ENCODE assay signal across 1 cellular context in genomic region chr18:158128-159036, GRCh38.
TF ChIP-seq lines count a peak whose summit lies in the region.

USP14 (plus strand) TSS chr18:158557; CDS start chr18:158699, 142 bp downstream.

TF ChIP-seq in HepG2, 621 proteins besides CTCF, POLR2A, EP300 and RAD21 (continued from another document and continues in another):
- no peak; the same call in 1 of the 2 replicates for TF ChIP-seq AHDC1 (CRISPR knock-in tag; IDR thresholded peaks at IDR 0.05; ENCODE audit: borderline replicate concordance)
- TF ChIP-seq SOX5 (CRISPR knock-in tag; IDR thresholded peaks at IDR 0.05; ENCODE audit: borderline replicate concordance) = peak; percentile 51
- no peak for TF ChIP-seq GTF3A (CRISPR knock-in tag; conservative IDR thresholded peaks at IDR 0.05)
- TF ChIP-seq ZNF816 (CRISPR knock-in tag; IDR thresholded peaks at IDR 0.05; ENCODE audit: borderline replicate concordance) = no peak; the same call in 1 of the 2 replicates
- peak; percentile 61; the same call in 1 of the 2 replicates for TF ChIP-seq ZNF800 (CRISPR knock-in tag; IDR thresholded peaks at IDR 0.05)
- TF ChIP-seq ARID4A (CRISPR knock-in tag; IDR thresholded peaks at IDR 0.05; ENCODE audit: borderline replicate concordance) = peak; percentile 93
- peak; percentile 100 for TF ChIP-seq ZFX (CRISPR knock-in tag; IDR thresholded peaks at IDR 0.05; ENCODE audit: low read depth)
- TF ChIP-seq ZNF749 (CRISPR knock-in tag; IDR thresholded peaks at IDR 0.05; ENCODE audit: borderline replicate concordance) = peak; percentile 98
- TF ChIP-seq ZSCAN20 (CRISPR knock-in tag; IDR thresholded peaks at IDR 0.05; ENCODE audit: borderline replicate concordance) = peak; percentile 93
- peak; percentile 85; the same call in 1 of the 2 replicates for TF ChIP-seq KLF12 (CRISPR knock-in tag; IDR thresholded peaks at IDR 0.05; ENCODE audit: borderline replicate concordance)
- peak; percentile 71 for TF ChIP-seq ZBTB2 (CRISPR knock-in tag; IDR thresholded peaks at IDR 0.05; ENCODE audit: low read depth)
- peak; percentile 80 for TF ChIP-seq HOXA9 (CRISPR knock-in tag; IDR thresholded peaks at IDR 0.05; ENCODE audit: borderline replicate concordance)
- TF ChIP-seq ARID3A (IDR thresholded peaks at IDR 0.05; ENCODE audit: low read depth, low read length) = no peak
- no peak for TF ChIP-seq KDM1A (CRISPR knock-in tag; IDR thresholded peaks at IDR 0.05)
- TF ChIP-seq REST (IDR thresholded peaks at IDR 0.05; ENCODE audit: borderline replicate concordance in 1 of 2, low read depth in 1 of 2, low read length in 2 of 2) = no peak
- TF ChIP-seq ZNF512 (CRISPR knock-in tag; IDR thresholded peaks at IDR 0.05) = 0 out of 2 replicates have a peak, but pooled peaks have one; percentile 74
- TF ChIP-seq AGO1 (IDR thresholded peaks at IDR 0.05; ENCODE audit: low read depth, low read length, poor library complexity, severe bottlenecking) = no peak
- peak; percentile 97 for TF ChIP-seq ZNF564 (CRISPR knock-in tag; IDR thresholded peaks at IDR 0.05)
- TF ChIP-seq HOXA5 (CRISPR knock-in tag; IDR thresholded peaks at IDR 0.05) = peak; percentile 72
- TF ChIP-seq ZNF275 (CRISPR knock-in tag; IDR thresholded peaks at IDR 0.05; ENCODE audit: borderline replicate concordance) = peak; percentile 91
- peak; percentile 37; the same call in 1 of the 2 replicates for TF ChIP-seq PITX1 (CRISPR knock-in tag; IDR thresholded peaks at IDR 0.05)
- no peak for TF ChIP-seq PRPF4 (IDR thresholded peaks at IDR 0.05; ENCODE audit: low read depth, low read length, poor library complexity, severe bottlenecking)
- peak; percentile 41 for TF ChIP-seq FOSL2 (CRISPR knock-in tag; IDR thresholded peaks at IDR 0.05)
- 0 out of 2 replicates have a peak, but pooled peaks have one; percentile 47 for TF ChIP-seq TOE1 (CRISPR knock-in tag; IDR thresholded peaks at IDR 0.05)
- TF ChIP-seq KLF16 (CRISPR knock-in tag; IDR thresholded peaks at IDR 0.05) = 0 out of 4 replicates have a peak, but pooled peaks of 1 of the 2 experiments have one; percentile 82
- TF ChIP-seq NR0B2 (CRISPR knock-in tag; IDR thresholded peaks at IDR 0.05) = peak; percentile 98
- no peak for TF ChIP-seq ZNF33A (CRISPR knock-in tag; IDR thresholded peaks at IDR 0.05; ENCODE audit: borderline replicate concordance)
- TF ChIP-seq NCOA5 (CRISPR knock-in tag; IDR thresholded peaks at IDR 0.05) = no peak
